24 cellular contexts compared by ENCODE assay signal in genomic region chr3:108527109-108527508, GRCh38. TPM values are rescaled to one million over a fixed set of nuclear protein-coding genes. Genes with fewer than 3 reads are reported as not detected.
"Had no signal": no experiment of that assay in that cellular context is flagged by ENCODE, and none has a peak within 500 bp of the region (broad histone marks: within the 10 kb centered on the region; RNA-seq: fewer than 3 reads in every experiment).

No MANE protein-coding gene starts in this region.

- H3K36me3 ChIP-seq: breast epithelium, colonic mucosa, stomach, transverse colon, uterus had no signal

- H3K27ac ChIP-seq: breast epithelium, colonic mucosa, epithelial cell of prostate, stomach, transverse colon, uterus had no signal

- H3K4me3 Mint-ChIP-seq: activated naive CD8-positive, alpha-beta T cell treated with anti-CD3 and anti-CD28 coated beads for 36 hours; activated T-cell treated with anti-CD3 and anti-CD28 coated beads, Interleukin-2, amount 50 U/mL, for 4 hours; endodermal cell; immature natural killer cell; memory B cell; neural crest cell; stimulated activated effector memory CD8-positive, alpha-beta T cell treated with anti-CD3 and anti-CD28 coated beads, Interleukin-12 subunit alpha, Interleukin-12 subunit beta, amount 100 ng/mL, for 72 hours; T-helper 1 cell treated with Interleukin-12 subunit alpha and Interleukin-12 subunit beta and Interleukin-4 antibody, amounts not matched to agents 30 μg/mL and 1 μg/mL, for 36 hours had no signal

- ATAC-seq: activated T-cell treated with anti-CD3 and anti-CD28 coated beads, Interleukin-2, amount 50 U/mL, for 4 hours; mucosa of descending colon; stimulated activated effector memory CD8-positive, alpha-beta T cell treated with anti-CD3 and anti-CD28 coated beads, Interleukin-12 subunit alpha, Interleukin-12 subunit beta, amount 100 ng/mL, for 72 hours had no signal

- DNase-seq: activated CD4-positive, alpha-beta T cell treated with anti-CD3 and anti-CD28 coated beads for 4 hours; activated CD4-positive, alpha-beta T cell treated with anti-CD3 and anti-CD28 coated beads, Interleukin-2, amount 50 U/mL, for 48 hours; activated CD4-positive, CD25-positive, alpha-beta regulatory T cell; activated CD8-positive, alpha-beta memory T cell treated with anti-CD3 and anti-CD28 coated beads, Interleukin-2, amount 50 U/mL, for 48 hours; activated naive CD4-positive, alpha-beta T cell; activated naive CD8-positive, alpha-beta T cell treated with anti-CD3 and anti-CD28 coated beads for 36 hours; activated T-cell treated with anti-CD3 and anti-CD28 coated beads, Interleukin-2, amount 50 U/mL, for 4 hours; colonic mucosa; endodermal cell; immature natural killer cell; kidney glomerular epithelial cell; mucosa of descending colon; stimulated activated CD4-positive, alpha-beta T cell treated with anti-CD3 and anti-CD28 coated beads, Interleukin-12 subunit alpha, Interleukin-12 subunit beta, amount 100 ng/mL, for 4 hours; stomach; T1000; transverse colon; uterus had no signal

- H3K27me3 Mint-ChIP-seq: activated naive CD8-positive, alpha-beta T cell treated with anti-CD3 and anti-CD28 coated beads for 36 hours had no signal

- H3K4me1 ChIP-seq: breast epithelium, colonic mucosa, stomach had no signal

- H3K4me1 Mint-ChIP-seq: activated naive CD8-positive, alpha-beta T cell treated with anti-CD3 and anti-CD28 coated beads for 36 hours; endodermal cell; immature natural killer cell; neural crest cell; stimulated activated effector memory CD8-positive, alpha-beta T cell treated with anti-CD3 and anti-CD28 coated beads, Interleukin-12 subunit alpha, Interleukin-12 subunit beta, amount 100 ng/mL, for 72 hours had no signal

- H3K27ac Mint-ChIP-seq: activated naive CD8-positive, alpha-beta T cell treated with anti-CD3 and anti-CD28 coated beads for 36 hours; activated T-helper 2 cell treated with anti-CD3 and anti-CD28 coated beads, Interferon-gamma antibody, Interleukin-2, Interleukin-4, amounts not matched to agents 10 μg/mL and 5 μg/mL and 100 μg/mL, durations not matched to agents 14 hours and 24 hours and 36 hours; endodermal cell; immature natural killer cell; memory B cell; stimulated activated effector memory CD8-positive, alpha-beta T cell treated with anti-CD3 and anti-CD28 coated beads, Interleukin-12 subunit alpha, Interleukin-12 subunit beta, amount 100 ng/mL, for 72 hours; T-helper 1 cell treated with Interleukin-12 subunit alpha and Interleukin-12 subunit beta and Interleukin-4 antibody, amounts not matched to agents 30 μg/mL and 1 μg/mL, for 36 hours had no signal

- H3K36me3 Mint-ChIP-seq: activated naive CD8-positive, alpha-beta T cell treated with anti-CD3 and anti-CD28 coated beads for 36 hours; immature natural killer cell; stimulated activated effector memory CD8-positive, alpha-beta T cell treated with anti-CD3 and anti-CD28 coated beads, Interleukin-12 subunit alpha, Interleukin-12 subunit beta, amount 100 ng/mL, for 72 hours had no signal

- H3K9me3 ChIP-seq: breast epithelium, colonic mucosa, mucosa of descending colon, stomach, transverse colon, uterus had no signal

- H3K9me3 Mint-ChIP-seq: activated naive CD8-positive, alpha-beta T cell treated with anti-CD3 and anti-CD28 coated beads for 36 hours; activated T-cell treated with anti-CD3 and anti-CD28 coated beads, Interleukin-2, amount 50 U/mL, for 4 hours; activated T-helper 2 cell treated with anti-CD3 and anti-CD28 coated beads, Interferon-gamma antibody, Interleukin-2, Interleukin-4, amounts not matched to agents 10 μg/mL and 5 μg/mL and 100 μg/mL, durations not matched to agents 14 hours and 24 hours and 36 hours; endodermal cell; immature natural killer cell; memory B cell; neural crest cell; stimulated activated effector memory CD8-positive, alpha-beta T cell treated with anti-CD3 and anti-CD28 coated beads, Interleukin-12 subunit alpha, Interleukin-12 subunit beta, amount 100 ng/mL, for 72 hours; T-helper 1 cell treated with Interleukin-12 subunit alpha and Interleukin-12 subunit beta and Interleukin-4 antibody, amounts not matched to agents 30 μg/mL and 1 μg/mL, for 36 hours had no signal

- H3K4me3 ChIP-seq: breast epithelium, colonic mucosa, mucosa of descending colon, stomach, transverse colon, uterus had no signal

- H3K27me3 ChIP-seq: breast epithelium, colonic mucosa, stomach, transverse colon, uterus had no signal

RNA-seq across cellular contexts. Expression of gene MYH15, which starts 16.7 kb away (rescaled TPM):
- total RNA-seq: breast epithelium had no signal
- polyA plus RNA-seq: immature natural killer cell had no signal
